18 cellular contexts compared by ENCODE assay signal in genomic region chr5:154648706-154649105, GRCh38.
DNase-seq lines count a peak whose midpoint lies in the region; ATAC-seq, FAIRE-seq and TF ChIP-seq lines count a peak whose summit lies in the region.
"Had no signal": no experiment of that assay in that cellular context is flagged by ENCODE, and none has a peak within 500 bp of the region (broad histone marks: within the 10 kb centered on the region; RNA-seq: fewer than 3 reads in every experiment).

No MANE protein-coding gene starts in this region.

- dilution Hi-C loops in IMR-90 (cut with HindIII; ENCODE audit: low sequenced_read_pairs, unreplicated experiment): no loop called here

- FAIRE-seq in K562 (lab: Jason Lieb, UNC): peak; percentile 87
- FAIRE-seq: GM12891 had no signal

- H4K91ac ChIP-seq in IMR-90 (ENCODE audit: insufficient read depth, low read depth, low read length): no peak overlapping the region

- H3K18ac ChIP-seq in IMR-90 (ENCODE audit: low read depth, low read length): no peak overlapping the region

- in situ Hi-C loops in IMR-90 (cut with MboI; ENCODE audit: low sequenced_read_pairs) (no loop called here), K562 (cut with MboI) (loop anchor here (10.0 to 25.0 kb wide), 3 partner anchors 156 to 639 kb away; partner anchors contain the start of gene KIF4B)

- TF ChIP-seq POLR2A in IMR-90 (IDR thresholded peaks at IDR 0.05; ENCODE audit: low read depth, low read length) (no peak), K562 (conservative IDR thresholded peaks at IDR 0.05) (no peak), right lobe of liver (IDR thresholded peaks at IDR 0.05) (no peak), uterus (IDR thresholded peaks at IDR 0.05) (no peak), prostate gland (IDR thresholded peaks at IDR 0.05) (no peak)

- no peak overlapping the region for H3K4ac ChIP-seq in IMR-90 (ENCODE audit: low read depth, low read length)

- no peak overlapping the region for H3K4me3 ChIP-seq in IMR-90 (ENCODE audit: insufficient read depth, low read depth, low read length)
- no peak overlapping the region for H3K4me3 ChIP-seq in K562
- no peak overlapping the region for H3K4me3 ChIP-seq in right lobe of liver
- H3K4me3 ChIP-seq in uterus: no peak overlapping the region
- H3K4me3 ChIP-seq in prostate gland: no peak overlapping the region
- H3K4me3 ChIP-seq: colonic mucosa, vagina had no signal

- H3K4me1 ChIP-seq in IMR-90 (ENCODE audit: control insufficient read depth, insufficient read depth, low read length) (peaks cover 2% of the 10 kb centered on the region; the same call in 1 of the 2 replicates), K562 (replicated peaks in 1 of 2; ENCODE audit: control insufficient read depth in 2 of 2, insufficient read depth in 2 of 2, low read length in 2 of 2) (peaks cover 41 to 45% of the 10 kb centered on the region in 2 experiments), right lobe of liver (peaks cover 0 to 49% (median 22%) of the 10 kb centered on the region in 4 donors), uterus (no peaks in the 10 kb centered on the region), prostate gland (replicated peaks) (peaks cover 3% of the 10 kb centered on the region)

- H3K36me3 ChIP-seq in IMR-90 (ENCODE audit: control insufficient read depth, insufficient read depth, low read length): no peaks in the 10 kb centered on the region
- H3K36me3 ChIP-seq in K562 (ENCODE audit: control insufficient read depth, insufficient read depth, low read length): no peaks in the 10 kb centered on the region
- H3K36me3 ChIP-seq in right lobe of liver: no peaks in the 10 kb centered on the region
- H3K36me3 ChIP-seq in uterus: no peaks in the 10 kb centered on the region
- no peaks in the 10 kb centered on the region for H3K36me3 ChIP-seq in prostate gland
- H3K36me3 ChIP-seq: BE2C, colonic mucosa, vagina had no signal

- DNase-seq in AML-193 (lab: John Stamatoyannopoulos, UW) (peak; percentile 27 to 34), IMR-90 (peak; percentile 34), K562 (ENCODE audit: extremely low read depth in 1 of 4, low spot score in 3 of 4) (peak in 3 of 4 experiments; percentile 31 to 83 (median 83)), right lobe of liver (peak; percentile 22 to 76 (median 66)), uterus (no peak), NCI-H146 (lab: John Stamatoyannopoulos, UW) (no peak), prostate gland (ENCODE audit: low spot score) (no peak)
- DNase-seq: BE2C; colonic mucosa; DMS79 treated with DMSO at 0.1 percent for 48 hours; NCI-H187; NCI-H526 treated with DMSO at 0.1 percent for 48 hours; SHP77 treated with DMSO at 0.1 percent for 48 hours; stimulated activated CD4-positive, alpha-beta T cell treated with anti-CD3 and anti-CD28 coated beads, Interleukin-2, amount 100 ng/mL, for 24 hours had no signal

- no peak for TF ChIP-seq RAD21 in IMR-90 (IDR thresholded peaks at IDR 0.05; ENCODE audit: low read length)
- no peak for TF ChIP-seq RAD21 in K562 (CRISPR knock-in tag; conservative IDR thresholded peaks at IDR 0.05 in 1 of 2, IDR thresholded peaks at IDR 0.05 in 1 of 2)

- H2AK9ac ChIP-seq in IMR-90 (replicated peaks; ENCODE audit: low read depth, low read length, poor library complexity): no peak overlapping the region

- H2AK5ac ChIP-seq in IMR-90 (ENCODE audit: low read depth, low read length): no peak overlapping the region

- H2BK5ac ChIP-seq in IMR-90 (ENCODE audit: low read depth, low read length, poor library complexity, severe bottlenecking): no peak overlapping the region

- H4K8ac ChIP-seq in IMR-90 (ENCODE audit: low read depth in 2 of 2, low read length in 2 of 2): no peak overlapping the region

- no peaks in the 10 kb centered on the region for H4K20me1 ChIP-seq in IMR-90 (ENCODE audit: insufficient read depth, low read length)
- no peaks in the 10 kb centered on the region; the same call in 1 of the 2 replicates for H4K20me1 ChIP-seq in K562 (replicated peaks; ENCODE audit: control insufficient read depth, insufficient read depth, low read length)

- H2AFZ ChIP-seq in IMR-90 (replicated peaks; ENCODE audit: low read length, poor library complexity): no peak overlapping the region
- peak overlapping the region; percentile 71; the same call in 1 of the 2 replicates for H2AFZ ChIP-seq in K562 (ENCODE audit: low read depth, low read length)

- BruUV-seq in IMR-90 (replicated peaks; lab: Mats Ljungman, UMichigan) (no TSS peak), K562 (replicated peaks; lab: Mats Ljungman, UMichigan) (no TSS peak)

- TF ChIP-seq EP300 in K562 (IDR thresholded peaks at IDR 0.05; ENCODE audit: low read length): peak; percentile 82

- no peak overlapping the region for H3K9ac ChIP-seq in IMR-90 (ENCODE audit: low read depth, low read length)
- peak overlapping the region in 1 of 2 experiments; percentile 53; a peak in 1 of 4 replicates for H3K9ac ChIP-seq in K562 (ENCODE audit: insufficient read depth in 1 of 2, low read depth in 2 of 2, low read length in 2 of 2)
- H3K9ac ChIP-seq: KMS-11 had no signal

- no peak overlapping the region for H3K4me2 ChIP-seq in IMR-90 (ENCODE audit: low read depth, low read length)
- peak overlapping the region; percentile 55 for H3K4me2 ChIP-seq in K562 (ENCODE audit: insufficient read depth, low read length)
- H3K4me2 ChIP-seq: KMS-11 had no signal

- H3K27ac ChIP-seq in IMR-90 (ENCODE audit: insufficient read depth, low read length) (no peak overlapping the region), K562 (ENCODE audit: extremely low read depth, low read depth, low read length) (no peak overlapping the region), right lobe of liver (peak overlapping the region in 2 of 3 donors; percentile 5 to 56), uterus (no peak overlapping the region), prostate gland (no peak overlapping the region)
- H3K27ac ChIP-seq: colonic mucosa, KMS-11, vagina had no signal

- CTCF ChIA-PET in IMR-90 (lab: Yijun Ruan, JAX) (interaction anchor here (0.5 kb wide), 1 partner anchor 586 kb away, joined by 3 read pairs; no protein-coding TSS in a partner anchor), K562 (lab: Yijun Ruan, JAX; ENCODE audit: low intra/inter-chr PET ratio) (interaction anchor here (1.3 to 2.6 kb wide), 2 partner anchors 163 kb away, joined by 7 to 24 read pairs; no protein-coding TSS in a partner anchor)

- H3K9me3 ChIP-seq in IMR-90 (ENCODE audit: control insufficient read depth, insufficient read depth, low read length): no peaks in the 10 kb centered on the region
- no peaks in the 10 kb centered on the region for H3K9me3 ChIP-seq in K562 (replicated peaks; ENCODE audit: control insufficient read depth, insufficient read depth, low read depth, low read length)
- H3K9me3 ChIP-seq in right lobe of liver: no peaks in the 10 kb centered on the region
- H3K9me3 ChIP-seq in uterus: no peaks in the 10 kb centered on the region
- no peaks in the 10 kb centered on the region for H3K9me3 ChIP-seq in prostate gland
- H3K9me3 ChIP-seq: BE2C, colonic mucosa, vagina had no signal

- ATAC-seq in IMR-90 (ENCODE audit: low read depth): no peak
- peak; percentile 71 for ATAC-seq in K562
- peak in 3 of 4 donors; percentile 12 to 29 (median 28) for ATAC-seq in right lobe of liver
- no peak for ATAC-seq in HG02763 (IDR thresholded peaks at IDR 0.05; ENCODE audit: unreplicated experiment)

- TF ChIP-seq CTCF in IMR-90 (conservative IDR thresholded peaks at IDR 0.05; ENCODE audit: low read depth, low read length) (no peak), K562 (IDR thresholded peaks at IDR 0.05 in 2 of 3, conservative IDR thresholded peaks at IDR 0.05 in 1 of 3; ENCODE audit: insufficient read depth in 2 of 3, low read depth in 1 of 3, low read length in 3 of 3) (no peak), right lobe of liver (IDR thresholded peaks at IDR 0.05) (no peak), uterus (IDR thresholded peaks at IDR 0.05) (no peak), prostate gland (IDR thresholded peaks at IDR 0.05) (no peak)

- no peak overlapping the region for H3K56ac ChIP-seq in IMR-90 (ENCODE audit: extremely low read depth, insufficient read depth, low read length)

- no peak overlapping the region for H2BK20ac ChIP-seq in IMR-90 (ENCODE audit: low read depth, low read length)

- no peak overlapping the region for H2BK120ac ChIP-seq in IMR-90 (ENCODE audit: low read depth, low read length)

- H3K14ac ChIP-seq in IMR-90 (replicated peaks; ENCODE audit: low read depth, low read length): no peak overlapping the region

- no peak overlapping the region for H2BK15ac ChIP-seq in IMR-90 (ENCODE audit: low read depth, low read length)

- no peaks in the 10 kb centered on the region for H3K79me2 ChIP-seq in K562 (ENCODE audit: control insufficient read depth, insufficient read depth, low read length)

- intact Hi-C loops in IMR-90 (cut with micrococcal nuclease) (no loop called here), K562 (cut with micrococcal nuclease) (loop anchor here (10.0 kb wide), 1 partner anchor 646 kb away; no protein-coding TSS in a partner anchor), right lobe of liver (cut with DNase I) (no loop called here), uterus (cut with DNase I; ENCODE audit: low total_unique reads) (loop anchor here (5.0 kb wide), 1 partner anchor 164 kb away; no protein-coding TSS in a partner anchor), prostate gland (cut with DNase I) (no loop called here)

- POLR2A ChIA-PET in IMR-90 (lab: Charles Lee; ENCODE audit: unreplicated experiment) (no interaction called here), K562 (lab: Yijun Ruan, JAX) (interaction anchor here (0.7 to 1.5 kb wide), 3 partner anchors 38 to 170 kb away, joined by 4 read pairs; no protein-coding TSS in a partner anchor)

- no peaks in the 10 kb centered on the region for H3K9me1 ChIP-seq in IMR-90 (ENCODE audit: insufficient read depth, low read length)
- no peaks in the 10 kb centered on the region for H3K9me1 ChIP-seq in K562 (ENCODE audit: control insufficient read depth, insufficient read depth, low read length)

- WGBS in IMR-90 (ENCODE audit: extremely low coverage in 2 of 2, insufficient read length in 1 of 2), 2 experiments: no CpG with 5 or more reads among the region's 9 CpGs
- 5% methylated on average over 9 of the region's 9 CpGs for WGBS in K562 (ENCODE audit: insufficient coverage, low coverage, missing lambda C conversion rate)
- WGBS in right lobe of liver (ENCODE audit: insufficient coverage, low coverage, low lambda C conversion rate, missing lambda C conversion rate): 38% methylated on average over 4 of the region's 9 CpGs
- WGBS in prostate gland: 95% methylated on average over 9 of the region's 9 CpGs

- no peak overlapping the region for H3K23ac ChIP-seq in IMR-90 (ENCODE audit: low read depth, low read length)

- H3K27me3 ChIP-seq in IMR-90 (ENCODE audit: control insufficient read depth, insufficient read depth, low read length): peaks cover 5% of the 10 kb centered on the region
- H3K27me3 ChIP-seq in K562 (ENCODE audit: control insufficient read depth in 2 of 2, insufficient read depth in 2 of 2, low read length in 2 of 2): no peaks in the 10 kb centered on the region
- H3K27me3 ChIP-seq in right lobe of liver: no peaks in the 10 kb centered on the region
- no peaks in the 10 kb centered on the region for H3K27me3 ChIP-seq in uterus
- H3K27me3 ChIP-seq in prostate gland (replicated peaks; ENCODE audit: insufficient read depth): no peaks in the 10 kb centered on the region
- H3K27me3 ChIP-seq: BE2C, colonic mucosa, vagina had no signal

- no peaks in the 10 kb centered on the region for H3K79me1 ChIP-seq in IMR-90 (ENCODE audit: low read depth in 1 of 2, low read length in 2 of 2)

- H4K5ac ChIP-seq in IMR-90 (ENCODE audit: low read depth, low read length): no peak overlapping the region

Comparison
In these comparisons a context has a peak if more than half of its experiments do, and no peak if none do; other contexts are left out.
1. DNase-seq: peak in AML-193 (2 of 2), IMR-90 (single experiment), K562 (3 of 4) and right lobe of liver (3 of 3); none in uterus (0 of 2), NCI-H146 (single experiment) and prostate gland (single experiment).
2. ATAC-seq: peak in K562 (single experiment) and right lobe of liver (3 of 4); none in IMR-90 (single experiment) and HG02763 (single experiment).
3. H3K27ac ChIP-seq: peak in right lobe of liver (2 of 3); none in IMR-90 (single experiment), K562 (single experiment), uterus (0 of 2) and prostate gland (0 of 2).
4. intact Hi-C loops: an anchor here in K562 (10.0 kb wide) and uterus (5.0 kb wide); none called in IMR-90, right lobe of liver and prostate gland.